Comparison of ENCODE assay signal across 9 cellular contexts in genomic region chr19:7605490-7606222, GRCh38. TPM values are rescaled to one million over a fixed set of nuclear protein-coding genes. Genes with fewer than 3 reads are reported as not detected.
DNase-seq lines count a peak whose midpoint lies in the region; ATAC-seq, FAIRE-seq and TF ChIP-seq lines count a peak whose summit lies in the region.
"Had no signal": no experiment of that assay in that cellular context is flagged by ENCODE, and none has a peak within 500 bp of the region (broad histone marks: within the 10 kb centered on the region; RNA-seq: fewer than 3 reads in every experiment).

No MANE protein-coding gene starts in this region.

- FAIRE-seq in H1 (lab: Jason Lieb, UNC) (peak; percentile 93), urothelium cell line (lab: Jason Lieb, UNC) (no peak)

- H3K18ac ChIP-seq in H1 (ENCODE audit: extremely low read depth, low read length) = no peak overlapping the region

- no peak overlapping the region; the same call in 1 of the 2 replicates for H2BK5ac ChIP-seq in H1 (ENCODE audit: low read depth, low read length)

- no peak overlapping the region for H2AK5ac ChIP-seq in H1 (ENCODE audit: low read depth, low read length)

- H2BK120ac ChIP-seq in H1 (replicated peaks; ENCODE audit: low read depth, low read length) = no peak overlapping the region

- H3K4ac ChIP-seq in H1 (replicated peaks; ENCODE audit: insufficient read length, low read depth, low read length) = no peak overlapping the region

- TF ChIP-seq RAD21 in H1 (IDR thresholded peaks at IDR 0.05 in 1 of 2, conservative IDR thresholded peaks at IDR 0.05 in 1 of 2; ENCODE audit: low read depth in 2 of 2, low read length in 2 of 2) = no peak

- H3K79me1 ChIP-seq in H1 (ENCODE audit: low read depth, low read length) = peaks cover 2% of the 10 kb centered on the region

- peaks cover 0 to 10% of the 10 kb centered on the region in 2 experiments; a peak in 2 of 4 replicates for H3K79me2 ChIP-seq in H1 (ENCODE audit: control insufficient read depth in 1 of 2, insufficient read depth in 2 of 2, low read length in 2 of 2)

- H3K27me3 ChIP-seq in H1 (replicated peaks in 1 of 4; ENCODE audit: control insufficient read depth in 3 of 4, extremely low read depth in 1 of 4, insufficient read depth in 3 of 4, low read length in 3 of 4) = no peaks in the 10 kb centered on the region
- no peaks in the 10 kb centered on the region for H3K27me3 ChIP-seq in testis

- no peak overlapping the region for H2BK12ac ChIP-seq in H1 (ENCODE audit: low read depth, low read length)

- intact Hi-C loops in testis (cut with DNase I; ENCODE audit: low total_unique reads) = no loop called here

- H3K4me3 ChIP-seq in H1 (ENCODE audit: extremely low read depth in 1 of 4, insufficient read depth in 2 of 4, low read depth in 3 of 4, low read length in 4 of 4) = no peak overlapping the region
- H3K4me3 ChIP-seq in testis = peak overlapping the region in 1 of 2 donors; percentile 31

- H2BK20ac ChIP-seq in H1 (ENCODE audit: low read length) = no peak overlapping the region

- CTCF ChIA-PET in H1 (lab: Charles Lee; ENCODE audit: partially characterized antibody) = interaction anchor here (0.6 to 1.7 kb wide), 9 partner anchors 10 to 272 kb away, joined by 3 to 8 read pairs (median 3); partner anchors contain the start of genes PET100 and XAB2

- H4K5ac ChIP-seq in H1 (ENCODE audit: insufficient read length, low read depth, low read length) = no peak overlapping the region

- H2AFZ ChIP-seq in H1 (ENCODE audit: low read length) = no peak overlapping the region

- H3K27ac ChIP-seq in H1 (ENCODE audit: low read depth, low read length) (no peak overlapping the region), testis (no peak overlapping the region)

- WGBS in H1 (ENCODE audit: extremely low coverage in 1 of 2, insufficient coverage in 1 of 2, insufficient read length in 1 of 2, insufficient replicate concordance in 2 of 2, low coverage in 1 of 2, low lambda C conversion rate in 2 of 2, missing lambda C conversion rate in 1 of 2), 2 experiments = 87% methylated on average over 7 of the region's 14 CpGs; no CpG with 5 or more reads in 1 of the 2 experiments
- WGBS in testis, 2 donors = 45 to 56% methylated on average over 14 of the region's 14 CpGs

- no peak overlapping the region for H2BK15ac ChIP-seq in H1 (ENCODE audit: low read length)

- no peaks in the 10 kb centered on the region; a peak in 3 of 7 replicates for H3K4me1 ChIP-seq in H1 (replicated peaks in 1 of 4; ENCODE audit: control insufficient read depth in 3 of 4, insufficient read depth in 4 of 4, low read length in 3 of 4)
- peaks cover 33% of the 10 kb centered on the region for H3K4me1 ChIP-seq in testis

- DNase-seq in stimulated activated CD4-positive, alpha-beta T cell treated with anti-CD3 and anti-CD28 coated beads, Interleukin-15, amount 100 ng/mL, for 48 hours (ENCODE audit: low read depth in 2 of 2) = peak; percentile 20 to 33
- no peak for DNase-seq in stimulated activated CD4-positive, alpha-beta T cell treated with anti-CD3 and anti-CD28 coated beads, Interleukin-4, amount 100 ng/mL, for 24 hours
- DNase-seq in RPMI7951 (ENCODE audit: low read depth) = peak; percentile 54
- DNase-seq in H1 (ENCODE audit: low read depth in 1 of 2, low spot score in 2 of 2) = peak; percentile 65 to 86
- DNase-seq in testis = peak; percentile 75
- no peak for DNase-seq in urothelium cell line (ENCODE audit: low spot score)
- no peak for DNase-seq in T-helper 9 cell
- DNase-seq: NCI-H1436 had no signal

- peaks cover 2% of the 10 kb centered on the region; the same call in 1 of the 2 replicates for H3K23me2 ChIP-seq in H1 (ENCODE audit: low read depth, low read length)

- H4K91ac ChIP-seq in H1 (replicated peaks; ENCODE audit: insufficient read length, low read length) = no peak overlapping the region

- TF ChIP-seq CTCF in H1 (IDR thresholded peaks at IDR 0.05; ENCODE audit: control extremely low read depth in 1 of 3, insufficient read depth in 1 of 3, low read depth in 1 of 3, low read length in 3 of 3) = no peak
- no peak for TF ChIP-seq CTCF in testis (IDR thresholded peaks at IDR 0.05)

- H3K36me3 ChIP-seq in H1 (ENCODE audit: control insufficient read depth in 2 of 4, insufficient read depth in 4 of 4, low read length in 3 of 4) = peaks cover 2 to 13% (median 7%) of the 10 kb centered on the region in 4 experiments; a peak in 5 of 8 replicates
- H3K36me3 ChIP-seq in testis (ENCODE audit: low read depth, missing control alignments) = no peaks in the 10 kb centered on the region

- no peak overlapping the region for H3K9ac ChIP-seq in H1 (replicated peaks in 1 of 4; ENCODE audit: extremely low read depth in 1 of 4, low read depth in 3 of 4, low read length in 3 of 4)

- H4K20me1 ChIP-seq in H1 (replicated peaks in 1 of 2; ENCODE audit: control insufficient read depth in 1 of 2, insufficient read depth in 2 of 2, low read length in 2 of 2) = peaks cover 3 to 24% of the 10 kb centered on the region in 2 experiments

- ATAC-seq in GM18858 (IDR thresholded peaks at IDR 0.05; ENCODE audit: unreplicated experiment) = no peak

- TF ChIP-seq POLR2A in H1 (IDR thresholded peaks at IDR 0.05; ENCODE audit: control extremely low read depth in 1 of 2, low read depth in 2 of 2, low read length in 2 of 2) (no peak), testis (IDR thresholded peaks at IDR 0.05) (no peak)

- POLR2A ChIA-PET in H1 (lab: Charles Lee; ENCODE audit: partially characterized antibody) = interaction anchor here (0.6 to 6.2 kb wide), 7 partner anchors 9 to 37 kb away, joined by 3 to 29 read pairs (median 4); partner anchors contain the start of gene PET100

- H3K23ac ChIP-seq in H1 (ENCODE audit: insufficient read length) = no peak overlapping the region

- no peak overlapping the region for H3K56ac ChIP-seq in H1 (replicated peaks; ENCODE audit: insufficient read length, low read depth, low read length)

- no peak overlapping the region for H4K8ac ChIP-seq in H1 (ENCODE audit: extremely low read depth, insufficient read depth, low read length)

- H3K4me2 ChIP-seq in H1 (ENCODE audit: insufficient read depth in 1 of 2, low read depth in 2 of 2, low read length in 2 of 2) = no peak overlapping the region

- no peak overlapping the region for H3K14ac ChIP-seq in H1 (ENCODE audit: insufficient read length)

- no peaks in the 10 kb centered on the region for H3K9me3 ChIP-seq in H1 (ENCODE audit: insufficient read depth in 2 of 2, low read depth in 1 of 2, low read length in 1 of 2)
- H3K9me3 ChIP-seq in testis = no peaks in the 10 kb centered on the region

- TF ChIP-seq EP300 in H1 (IDR thresholded peaks at IDR 0.05; ENCODE audit: borderline replicate concordance in 1 of 2, low read depth in 2 of 2, low read length in 2 of 2) = no peak

RNA-seq across cellular contexts. Expression of gene CAMSAP3, which starts 10.0 kb away (rescaled TPM):
- not detected in 2 replicates for total RNA-seq in RPMI7951 (2014; rRNA removed; shearing (Covaris generic))
- 30.4 and 32.5 TPM in 2 replicates for total RNA-seq in H1 (2021; fragmentation: NEBNext Ultra II Directional; extraction: Animal tissue kit (Norgen Biotek cat#: 25700))
- 11.4 and 19.6 TPM in 2 replicates for polyA plus RNA-seq in H1 (2011; rRNA removed)
- polyA plus RNA-seq in H1 (2011; cell fraction: cytosol; rRNA removed) = 12.9 TPM
- 69.2 TPM for polyA plus RNA-seq in H1 (2011; cell fraction: nucleus; rRNA removed)
- polyA plus RNA-seq in H1 (2012, experiment 1 of 2) = 18.4 to 30.0 TPM (median 24.6 TPM) in 4 replicates
- polyA plus RNA-seq in H1 (2012, experiment 2 of 2) = 25.6 TPM
- polyA plus RNA-seq in H1 (2013, experiment 1 of 2) = 19.2 TPM
- 17.8 TPM for polyA plus RNA-seq in H1 (2013, experiment 2 of 2)
- polyA minus RNA-seq in H1 (2011; rRNA and poly(A)+ RNA removed) = 5.0 and 7.4 TPM in 2 replicates
- polyA minus RNA-seq in H1 (2011; cell fraction: cytosol; rRNA and poly(A)+ RNA removed) = 10.3 TPM
- polyA minus RNA-seq in H1 (2011; cell fraction: nucleus; rRNA and poly(A)+ RNA removed) = 13.5 TPM
- 100 to 1,000 TPM in 1 of 2 donors, 10 to 100 TPM in 1; 64.7 to 104 TPM for total RNA-seq in testis
- polyA plus RNA-seq in testis (ENCODE audit: insufficient read depth, low read depth, low replicate concordance) = 32.4 TPM

RNA-seq across cellular contexts. Expression of gene XAB2, which starts 23.7 kb away (rescaled TPM):
- total RNA-seq in RPMI7951 (2014; rRNA removed; shearing (Covaris generic)) = 27.7 and 29.4 TPM in 2 replicates
- total RNA-seq in H1 (2021; fragmentation: NEBNext Ultra II Directional; extraction: Animal tissue kit (Norgen Biotek cat#: 25700)) = 49.4 and 51.4 TPM in 2 replicates
- polyA plus RNA-seq in H1 (2011; rRNA removed) (48.2 and 74.4 TPM in 2 replicates), testis (ENCODE audit: insufficient read depth, low read depth, low replicate concordance) (90.3 TPM)
- polyA plus RNA-seq in H1 (2011; cell fraction: cytosol; rRNA removed) = 56.2 TPM
- polyA plus RNA-seq in H1 (2011; cell fraction: nucleus; rRNA removed) = 166 TPM
- 39.3 to 55.5 TPM (median 54.8 TPM) in 4 replicates for polyA plus RNA-seq in H1 (2012, experiment 1 of 2)
- 49.8 TPM for polyA plus RNA-seq in H1 (2012, experiment 2 of 2)
- 24.5 TPM for polyA plus RNA-seq in H1 (2013, experiment 1 of 2)
- polyA plus RNA-seq in H1 (2013, experiment 2 of 2) = 21.8 TPM
- polyA minus RNA-seq in H1 (2011; rRNA and poly(A)+ RNA removed) = 50.0 and 55.8 TPM in 2 replicates
- polyA minus RNA-seq in H1 (2011; cell fraction: cytosol; rRNA and poly(A)+ RNA removed) = 50.0 TPM
- 40.0 TPM for polyA minus RNA-seq in H1 (2011; cell fraction: nucleus; rRNA and poly(A)+ RNA removed)
- 100 to 1,000 TPM in 1 of 2 donors, 10 to 100 TPM in 1; 97.2 to 128 TPM for total RNA-seq in testis

RNA-seq across cellular contexts. Expression of gene PET100, which starts 23.9 kb away (rescaled TPM):
- total RNA-seq in RPMI7951 (2014; rRNA removed; shearing (Covaris generic)) = 80.6 and 92.9 TPM in 2 replicates
- total RNA-seq in H1 (2021; fragmentation: NEBNext Ultra II Directional; extraction: Animal tissue kit (Norgen Biotek cat#: 25700)) = 105 and 127 TPM in 2 replicates
- polyA plus RNA-seq in H1 (2011; rRNA removed) = 36.1 and 80.8 TPM in 2 replicates
- 37.9 TPM for polyA plus RNA-seq in H1 (2011; cell fraction: cytosol; rRNA removed)
- 9.1 TPM for polyA plus RNA-seq in H1 (2011; cell fraction: nucleus; rRNA removed)
- 53.2 to 137 TPM (median 92.4 TPM) in 4 replicates for polyA plus RNA-seq in H1 (2012, experiment 1 of 2)
- polyA plus RNA-seq in H1 (2012, experiment 2 of 2) = 130 TPM
- 453 TPM for polyA plus RNA-seq in H1 (2013, experiment 1 of 2)
- 571 TPM for polyA plus RNA-seq in H1 (2013, experiment 2 of 2)
- 2.3 TPM in 2 replicates for polyA minus RNA-seq in H1 (2011; rRNA and poly(A)+ RNA removed)
- polyA minus RNA-seq in H1 (2011; cell fraction: cytosol; rRNA and poly(A)+ RNA removed) = 20.3 TPM
- polyA minus RNA-seq in H1 (2011; cell fraction: nucleus; rRNA and poly(A)+ RNA removed) = 9.6 TPM
- total RNA-seq in testis = 10 to 100 TPM; 25.3 to 26.9 TPM
- 64.0 TPM for polyA plus RNA-seq in testis (ENCODE audit: insufficient read depth, low read depth, low replicate concordance)

RNA-seq across cellular contexts. Expression of gene PCP2, which starts 27.9 kb away (rescaled TPM):
- total RNA-seq in RPMI7951 (2014; rRNA removed; shearing (Covaris generic)) = not detected in 2 replicates
- not detected in 2 replicates for total RNA-seq in H1 (2021; fragmentation: NEBNext Ultra II Directional; extraction: Animal tissue kit (Norgen Biotek cat#: 25700))
- polyA plus RNA-seq in H1 (2011; rRNA removed) (0.49 TPM in 1 of 2 replicates, not detected in the other), testis (ENCODE audit: insufficient read depth, low read depth, low replicate concordance) (164 TPM)
- polyA plus RNA-seq in H1 (2011; cell fraction: cytosol; rRNA removed) = 0.19 TPM
- polyA plus RNA-seq in H1 (2011; cell fraction: nucleus; rRNA removed) = 0.66 TPM
- polyA plus RNA-seq in H1 (2012, experiment 1 of 2) = 0.36 to 0.39 TPM in 2 of 4 replicates, not detected in the others
- polyA plus RNA-seq in H1 (2012, experiment 2 of 2) = not detected
- polyA plus RNA-seq in H1 (2013, experiment 1 of 2) = 0.67 TPM
- 0.42 TPM for polyA plus RNA-seq in H1 (2013, experiment 2 of 2)
- polyA minus RNA-seq in H1 (2011; rRNA and poly(A)+ RNA removed) = not detected in 2 replicates
- polyA minus RNA-seq in H1 (2011; cell fraction: cytosol; rRNA and poly(A)+ RNA removed) = not detected
- polyA minus RNA-seq in H1 (2011; cell fraction: nucleus; rRNA and poly(A)+ RNA removed) = not detected
- 100 to 1,000 TPM in 1 of 2 donors, 10 to 100 TPM in 1; 38.2 to 130 TPM for total RNA-seq in testis

RNA-seq across cellular contexts. Expression of gene STXBP2, which starts 31.3 kb away (rescaled TPM):
- total RNA-seq in RPMI7951 (2014; rRNA removed; shearing (Covaris generic)) = 1.3 and 3.3 TPM in 2 replicates
- total RNA-seq in H1 (2021; fragmentation: NEBNext Ultra II Directional; extraction: Animal tissue kit (Norgen Biotek cat#: 25700)) = 51.5 and 52.9 TPM in 2 replicates
- polyA plus RNA-seq in H1 (2011; rRNA removed) (53.8 and 82.7 TPM in 2 replicates), testis (ENCODE audit: insufficient read depth, low read depth, low replicate concordance) (135 TPM)
- 74.0 TPM for polyA plus RNA-seq in H1 (2011; cell fraction: cytosol; rRNA removed)
- 172 TPM for polyA plus RNA-seq in H1 (2011; cell fraction: nucleus; rRNA removed)
- 66.0 to 89.4 TPM (median 79.0 TPM) in 4 replicates for polyA plus RNA-seq in H1 (2012, experiment 1 of 2)
- 56.2 TPM for polyA plus RNA-seq in H1 (2012, experiment 2 of 2)
- polyA plus RNA-seq in H1 (2013, experiment 1 of 2) = 30.5 TPM
- 28.4 TPM for polyA plus RNA-seq in H1 (2013, experiment 2 of 2)
- polyA minus RNA-seq in H1 (2011; rRNA and poly(A)+ RNA removed) = 91.9 and 150 TPM in 2 replicates
- polyA minus RNA-seq in H1 (2011; cell fraction: cytosol; rRNA and poly(A)+ RNA removed) = 61.6 TPM
- polyA minus RNA-seq in H1 (2011; cell fraction: nucleus; rRNA and poly(A)+ RNA removed) = 100 TPM
- total RNA-seq in testis = 100 to 1,000 TPM; 155 to 156 TPM

Comparison
In these comparisons a context has a peak if more than half of its experiments do, and no peak if none do; other contexts are left out.
1. DNase-seq: peak in stimulated activated CD4-positive, alpha-beta T cell treated with anti-CD3 and anti-CD28 coated beads, Interleukin-15, amount 100 ng/mL, for 48 hours (2 of 2), RPMI7951 (single experiment), H1 (2 of 2) and testis (single experiment); none in stimulated activated CD4-positive, alpha-beta T cell treated with anti-CD3 and anti-CD28 coated beads, Interleukin-4, amount 100 ng/mL, for 24 hours (single experiment), urothelium cell line (single experiment) and T-helper 9 cell (single experiment).
2. RNA of gene CAMSAP3, which starts 10.0 kb away (total RNA-seq): 64.7 to 104 TPM in testis and 30.4 to 32.5 TPM in H1; not detected in RPMI7951; every median in the first group is over 10 times any median in the second.